In the genomic region with DNA sequence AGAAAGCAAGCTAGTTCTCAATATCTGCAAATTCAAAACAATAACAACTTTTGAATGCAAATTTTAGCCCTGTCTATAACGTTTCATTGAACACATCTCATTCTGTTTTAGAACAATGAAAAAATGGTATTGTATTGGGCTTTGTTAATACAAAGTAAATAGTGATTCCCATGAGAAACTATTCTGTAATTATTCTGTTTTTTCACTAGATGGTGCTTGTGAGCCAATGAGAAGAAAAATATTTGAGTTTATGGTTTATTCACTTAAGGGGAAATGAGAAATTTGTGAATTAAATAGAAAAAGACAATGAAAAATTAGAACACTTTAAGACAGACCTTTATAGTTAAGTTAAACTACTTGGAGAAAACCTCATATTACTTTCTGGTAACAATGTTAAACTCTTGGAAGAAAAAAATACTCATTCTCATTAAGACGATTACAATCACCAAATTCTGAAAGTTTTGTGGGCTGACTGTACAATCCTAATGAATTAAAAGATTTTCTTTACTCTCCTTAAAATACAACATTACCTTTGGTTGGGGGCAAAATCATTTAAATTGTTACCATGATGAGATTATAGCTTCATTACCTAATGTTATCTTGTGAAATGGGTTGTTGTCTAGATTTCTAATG, we compare ENCODE assay signal across 8 cellular contexts.
DNase-seq lines count a peak whose midpoint lies in the region; ATAC-seq, FAIRE-seq and TF ChIP-seq lines count a peak whose summit lies in the region.

No MANE protein-coding gene starts in this region.

- no peaks in the 10 kb centered on the region for H3K4me1 Mint-ChIP-seq in CD4-positive, alpha-beta T cell (ENCODE audit: low read depth)
- peaks cover 4% of the 10 kb centered on the region for H3K4me1 Mint-ChIP-seq in type B pancreatic cell (ENCODE audit: unreplicated experiment)

- peak; percentile 96 for FAIRE-seq in frontal cortex (lab: Jason Lieb, UNC)

- in situ Hi-C loops in SK-MEL-5 (cut with HindIII; ENCODE audit: low pct_unique_long_range_greater_than_20kb, low sequenced_read_pairs): no loop called here

- DNase-seq in CD4-positive, alpha-beta T cell: no peak
- peak; percentile 39 for DNase-seq in HS-27A (ENCODE audit: low read depth)
- DNase-seq in SK-MEL-5 (ENCODE audit: low read depth, low spot score): peak; percentile 63
- no peak for DNase-seq in frontal cortex (ENCODE audit: low spot score in 2 of 2)
- no peak for DNase-seq in type B pancreatic cell (ENCODE audit: extremely low spot score, unreplicated experiment)
- DNase-seq in lower leg skin (ENCODE audit: low spot score in 2 of 2): no peak
- no peak for DNase-seq in activated naive CD4-positive, alpha-beta T cell treated with Interleukin-2 at 50 U/mL for 16 hours

- no peaks in the 10 kb centered on the region for H3K9me3 ChIP-seq in CD4-positive, alpha-beta T cell (ENCODE audit: control insufficient read depth, low read length)

- CTCF ChIA-PET in CD4-positive, alpha-beta T cell (lab: Charles Lee): no interaction called here

- intact Hi-C loops in CD4-positive, alpha-beta T cell (cut with DNase I, micrococcal nuclease): loop anchor here in 1 of 2 experiments (5.0 kb wide), 1 partner anchor 1047 kb away; no protein-coding TSS in a partner anchor
- intact Hi-C loops in lower leg skin (cut with DNase I; ENCODE audit: low total_unique reads): no loop called here

- ATAC-seq in CD4-positive, alpha-beta T cell (ENCODE audit: poor library complexity): no peak
- no peak for ATAC-seq in HG03045 (IDR thresholded peaks at IDR 0.05; ENCODE audit: unreplicated experiment)

- no peaks in the 10 kb centered on the region for H3K27me3 ChIP-seq in CD4-positive, alpha-beta T cell (ENCODE audit: control insufficient read depth, insufficient read depth, low read length)

- no peak for TF ChIP-seq POLR2A in lower leg skin (IDR thresholded peaks at IDR 0.05)

- WGBS in lower leg skin, 2 donors: 29 to 39% methylated on average over 2 of the region's 2 CpGs

- H3K27ac ChIP-seq in CD4-positive, alpha-beta T cell (ENCODE audit: low read depth, low read length): no peak overlapping the region

- no peak overlapping the region for H3K4me3 ChIP-seq in lower leg skin (ENCODE audit: low read depth, poor library complexity, severe bottlenecking)

- POLR2A ChIA-PET in CD4-positive, alpha-beta T cell (lab: Charles Lee): no interaction called here

- no peaks in the 10 kb centered on the region for H3K36me3 Mint-ChIP-seq in CD4-positive, alpha-beta T cell (ENCODE audit: low read depth)
- H3K36me3 Mint-ChIP-seq in type B pancreatic cell: no peaks in the 10 kb centered on the region

- no peak overlapping the region for H3K4me3 Mint-ChIP-seq in CD4-positive, alpha-beta T cell
- no peak overlapping the region for H3K4me3 Mint-ChIP-seq in type B pancreatic cell

- no peak overlapping the region for H3K27ac Mint-ChIP-seq in CD4-positive, alpha-beta T cell
- H3K27ac Mint-ChIP-seq in type B pancreatic cell: no peak overlapping the region

- TF ChIP-seq CTCF in CD4-positive, alpha-beta T cell (IDR thresholded peaks at IDR 0.05): peak; percentile 63
- TF ChIP-seq CTCF in type B pancreatic cell (conservative IDR thresholded peaks at IDR 0.05) (peak; percentile 85), lower leg skin (IDR thresholded peaks at IDR 0.05) (no peak)

- H3K9me3 Mint-ChIP-seq in CD4-positive, alpha-beta T cell: no peaks in the 10 kb centered on the region
- no peaks in the 10 kb centered on the region for H3K9me3 Mint-ChIP-seq in type B pancreatic cell

- no peaks in the 10 kb centered on the region for H3K27me3 Mint-ChIP-seq in CD4-positive, alpha-beta T cell
- H3K27me3 Mint-ChIP-seq in type B pancreatic cell: no peaks in the 10 kb centered on the region

Comparison
In these comparisons a context has a peak if more than half of its experiments do, and no peak if none do; other contexts are left out.
1. DNase-seq: peak in HS-27A (single experiment) and SK-MEL-5 (single experiment); none in CD4-positive, alpha-beta T cell (0 of 10), frontal cortex (0 of 2), type B pancreatic cell (single experiment), lower leg skin (0 of 2) and activated naive CD4-positive, alpha-beta T cell treated with Interleukin-2 at 50 U/mL for 16 hours (single experiment).
2. CTCF ChIP-seq: peak in CD4-positive, alpha-beta T cell (single experiment) and type B pancreatic cell (single experiment); none in lower leg skin (0 of 3).